ENCODE assay signal across 23 cellular contexts in the genomic region with DNA sequence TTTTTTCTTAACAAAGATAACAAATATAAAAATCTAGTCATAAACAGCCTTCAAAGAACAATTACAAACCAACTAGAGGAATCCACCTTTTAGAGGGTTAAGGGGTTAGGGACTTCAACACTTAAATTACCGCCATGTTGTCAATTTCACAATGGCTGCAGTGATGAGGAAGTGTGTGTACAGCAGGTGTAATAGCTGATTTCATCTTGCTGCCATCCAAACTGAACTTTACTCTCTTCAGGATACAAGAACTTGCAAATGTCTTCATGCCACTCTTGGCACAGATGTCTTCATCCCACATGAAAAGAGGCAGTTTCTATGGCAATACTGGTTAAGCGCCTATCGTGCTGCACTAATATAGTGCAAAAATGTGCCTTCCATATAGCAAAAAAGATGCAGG.
DNase-seq lines count a peak whose midpoint lies in the region; ATAC-seq and TF ChIP-seq lines count a peak whose summit lies in the region.
"Had no signal": no experiment of that assay in that cellular context is flagged by ENCODE, and none has a peak within 500 bp of the region (broad histone marks: within the 10 kb centered on the region; RNA-seq: fewer than 3 reads in every experiment).

No MANE protein-coding gene starts in this region.

- H3K27me3 ChIP-seq in Loucy (ENCODE audit: insufficient read depth, low read length, poor library complexity, severe bottlenecking) (no peaks in the 10 kb centered on the region), upper lobe of right lung (no peaks in the 10 kb centered on the region)
- no peaks in the 10 kb centered on the region for H3K27me3 ChIP-seq in CD4-positive, alpha-beta T cell (ENCODE audit: control insufficient read depth, insufficient read depth, low read length)
- H3K27me3 ChIP-seq: BE2C, BLaER1 had no signal

- ATAC-seq in mucosa of descending colon (peak; percentile 59), upper lobe of right lung (no peak)
- ATAC-seq in CD4-positive, alpha-beta T cell (ENCODE audit: poor library complexity), result no peak
- ATAC-seq: CD8-positive, alpha-beta T cell; GM12878 had no signal

- H3K79me2 ChIP-seq in Loucy (ENCODE audit: insufficient read depth, low read length), result no peaks in the 10 kb centered on the region

- H3K9me3 Mint-ChIP-seq in CD4-positive, alpha-beta T cell, result no peaks in the 10 kb centered on the region
- H3K9me3 Mint-ChIP-seq: CD14-positive monocyte; CD4-positive, CD25-positive, alpha-beta regulatory T cell; CD8-positive, alpha-beta T cell had no signal

- H3K27ac Mint-ChIP-seq in CD4-positive, alpha-beta T cell, result no peak overlapping the region
- H3K27ac Mint-ChIP-seq: CD14-positive monocyte; CD4-positive, CD25-positive, alpha-beta regulatory T cell; CD8-positive, alpha-beta T cell had no signal

- H3K27ac ChIP-seq in upper lobe of right lung, result no peak overlapping the region
- no peak overlapping the region for H3K27ac ChIP-seq in CD4-positive, alpha-beta T cell (ENCODE audit: low read depth, low read length)
- H3K27ac ChIP-seq: BLaER1 had no signal

- H3K4me1 Mint-ChIP-seq in CD4-positive, alpha-beta T cell (ENCODE audit: low read depth), result no peaks in the 10 kb centered on the region
- H3K4me1 Mint-ChIP-seq: CD14-positive monocyte; CD4-positive, CD25-positive, alpha-beta regulatory T cell had no signal

- intact Hi-C loops in mucosa of descending colon (cut with DNase I, micrococcal nuclease) (no loop called here), upper lobe of right lung (cut with DNase I) (no loop called here)
- intact Hi-C loops in CD4-positive, alpha-beta T cell (cut with DNase I, micrococcal nuclease), result loop anchor here (5.0 kb wide), 1 partner anchor 948 kb away; no protein-coding TSS in a partner anchor

- CTCF ChIA-PET in CD4-positive, alpha-beta T cell (lab: Charles Lee), result no interaction called here

- H3K4me3 Mint-ChIP-seq in CD4-positive, alpha-beta T cell, result no peak overlapping the region
- H3K4me3 Mint-ChIP-seq: CD14-positive monocyte; CD4-positive, CD25-positive, alpha-beta regulatory T cell; CD8-positive, alpha-beta T cell had no signal

- H3K9ac ChIP-seq in Loucy (ENCODE audit: low read depth, low read length, poor library complexity, severe bottlenecking), result no peak overlapping the region
- H3K9ac ChIP-seq: BLaER1 had no signal

- H2AFZ ChIP-seq in Loucy (ENCODE audit: low read length), result peak overlapping the region; percentile 32

- TF ChIP-seq CTCF in Loucy (conservative IDR thresholded peaks at IDR 0.05; ENCODE audit: low read length) (no peak), mucosa of descending colon (IDR thresholded peaks at IDR 0.05) (no peak), upper lobe of right lung (IDR thresholded peaks at IDR 0.05) (no peak)
- TF ChIP-seq CTCF in CD4-positive, alpha-beta T cell (IDR thresholded peaks at IDR 0.05), result no peak

- H3K4me1 ChIP-seq in Loucy (ENCODE audit: insufficient read depth, low read length, poor library complexity, severe bottlenecking), result no peaks in the 10 kb centered on the region
- no peaks in the 10 kb centered on the region for H3K4me1 ChIP-seq in mucosa of descending colon (ENCODE audit: low read depth)
- no peaks in the 10 kb centered on the region for H3K4me1 ChIP-seq in upper lobe of right lung
- H3K4me1 ChIP-seq: BE2C, BLaER1, Caco-2 had no signal

- no peaks in the 10 kb centered on the region for H3K9me3 ChIP-seq in Loucy (ENCODE audit: insufficient read depth, low read depth, low read length)
- H3K9me3 ChIP-seq in mucosa of descending colon, result no peaks in the 10 kb centered on the region
- no peaks in the 10 kb centered on the region for H3K9me3 ChIP-seq in upper lobe of right lung
- H3K9me3 ChIP-seq in CD4-positive, alpha-beta T cell (ENCODE audit: control insufficient read depth, low read length), result no peaks in the 10 kb centered on the region
- H3K9me3 ChIP-seq: BE2C, BLaER1, Caco-2 had no signal

- no peaks in the 10 kb centered on the region for H4K20me1 ChIP-seq in Loucy (ENCODE audit: insufficient read depth, low read length, poor library complexity, severe bottlenecking)
- H4K20me1 ChIP-seq: BLaER1 had no signal

- POLR2A ChIA-PET in CD4-positive, alpha-beta T cell (lab: Charles Lee), result no interaction called here

- no peaks in the 10 kb centered on the region for H3K9me2 ChIP-seq in Loucy (replicated peaks; ENCODE audit: low read depth, low read length)

- no peaks in the 10 kb centered on the region for H3K27me3 Mint-ChIP-seq in CD4-positive, alpha-beta T cell
- H3K27me3 Mint-ChIP-seq: CD4-positive, CD25-positive, alpha-beta regulatory T cell had no signal

- H3K36me3 Mint-ChIP-seq in CD4-positive, alpha-beta T cell (ENCODE audit: low read depth), result no peaks in the 10 kb centered on the region
- H3K36me3 Mint-ChIP-seq: CD14-positive monocyte; CD4-positive, CD25-positive, alpha-beta regulatory T cell; CD8-positive, alpha-beta T cell had no signal

- H3K4me2 ChIP-seq in Loucy (ENCODE audit: low read depth, low read length, poor library complexity, severe bottlenecking), result no peak overlapping the region
- H3K4me2 ChIP-seq: BLaER1 had no signal

- no peaks in the 10 kb centered on the region for H3F3A ChIP-seq in Loucy (ENCODE audit: low read depth)

- H3K36me3 ChIP-seq in Loucy (ENCODE audit: insufficient read depth, low read length) (no peaks in the 10 kb centered on the region), mucosa of descending colon (ENCODE audit: low read depth) (no peaks in the 10 kb centered on the region), upper lobe of right lung (no peaks in the 10 kb centered on the region)
- H3K36me3 ChIP-seq: BE2C, BLaER1 had no signal

- no peak overlapping the region for H3K4me3 ChIP-seq in Jurkat, Clone E6-1 (ENCODE audit: low read length)
- H3K4me3 ChIP-seq in Loucy (ENCODE audit: low read length, poor library complexity, severe bottlenecking) (no peak overlapping the region), mucosa of descending colon (no peak overlapping the region), upper lobe of right lung (no peak overlapping the region)
- H3K4me3 ChIP-seq: BLaER1, GM12878 had no signal

- DNase-seq in Jurkat, Clone E6-1 (ENCODE audit: low read depth, low spot score), result peak; percentile 41
- DNase-seq in mucosa of descending colon, result no peak
- DNase-seq in DMS114 treated with DMSO at 0.1 percent for 48 hours (lab: John Stamatoyannopoulos, UW; ENCODE audit: unreplicated experiment), result no peak
- no peak for DNase-seq in upper lobe of right lung
- no peak for DNase-seq in CD4-positive, alpha-beta T cell
- DNase-seq: 8988T; ACHN; BE2C; C1 segment of cervical spinal cord; Caco-2; Calu3; CD4-positive, CD25-positive, alpha-beta regulatory T cell; CD8-positive, alpha-beta T cell; DMS153; DMS53; DMS79; DND-41; EL; GDM1 had no signal

Comparison
In these comparisons a context has a peak if more than half of its experiments do, and no peak if none do; other contexts are left out.
1. intact Hi-C loops: an anchor here in CD4-positive, alpha-beta T cell (5.0 kb wide); none called in mucosa of descending colon and upper lobe of right lung.